ENCODE assay signal across 20 cellular contexts in genomic region chr13:20389696-20390525, GRCh38.
DNase-seq lines count a peak whose midpoint lies in the region; ATAC-seq and TF ChIP-seq lines count a peak whose summit lies in the region.
"Had no signal": no experiment of that assay in that cellular context is flagged by ENCODE, and none has a peak within 500 bp of the region (broad histone marks: within the 10 kb centered on the region; RNA-seq: fewer than 3 reads in every experiment).

No MANE protein-coding gene starts in this region.

- H3K9me3 ChIP-seq in cardiac muscle cell (ENCODE audit: low read depth), result no peaks in the 10 kb centered on the region
- H3K9me3 ChIP-seq: A549 had no signal

- no peaks in the 10 kb centered on the region for H3K36me3 ChIP-seq in cardiac muscle cell

- TF ChIP-seq CTCF in cardiac muscle cell (IDR thresholded peaks at IDR 0.05; ENCODE audit: low read depth, low read length), result no peak
- no peak for TF ChIP-seq CTCF in coronary artery (IDR thresholded peaks at IDR 0.05)
- no peak for TF ChIP-seq CTCF in nephron (IDR thresholded peaks at IDR 0.05; ENCODE audit: unreplicated experiment in 3 of 3)
- TF ChIP-seq CTCF in type B pancreatic cell (conservative IDR thresholded peaks at IDR 0.05), result no peak

- ATAC-seq in left ventricle myocardium superior (no peak), HG03460 (IDR thresholded peaks at IDR 0.05; ENCODE audit: unreplicated experiment) (no peak), HG03135 (IDR thresholded peaks at IDR 0.05; ENCODE audit: unreplicated experiment) (no peak), GM19467 (IDR thresholded peaks at IDR 0.05; ENCODE audit: unreplicated experiment) (no peak)
- ATAC-seq: GM12878 had no signal

- H3K4me3 ChIP-seq in cardiac muscle cell (no peak overlapping the region), coronary artery (no peak overlapping the region)
- H3K4me3 ChIP-seq: A549, GM12878 had no signal

- intact Hi-C loops in left ventricle myocardium superior (cut with micrococcal nuclease), result no loop called here

- no peaks in the 10 kb centered on the region for H3K9me3 Mint-ChIP-seq in nephron
- no peaks in the 10 kb centered on the region for H3K9me3 Mint-ChIP-seq in type B pancreatic cell
- H3K9me3 Mint-ChIP-seq: CD4-positive, alpha-beta T cell had no signal

- H3K36me3 Mint-ChIP-seq in nephron (ENCODE audit: low read depth) (no peaks in the 10 kb centered on the region), type B pancreatic cell (no peaks in the 10 kb centered on the region)

- H3K4me3 Mint-ChIP-seq in nephron (no peak overlapping the region), type B pancreatic cell (no peak overlapping the region)
- H3K4me3 Mint-ChIP-seq: CD4-positive, alpha-beta T cell; HFFc6 had no signal

- no peaks in the 10 kb centered on the region for H3K27me3 ChIP-seq in cardiac muscle cell

- H3K27ac ChIP-seq in cardiac muscle cell (peak overlapping the region; percentile 92), coronary artery (no peak overlapping the region)
- H3K27ac ChIP-seq: A549, HL-60 had no signal

- peaks cover 9% of the 10 kb centered on the region for H3K4me1 Mint-ChIP-seq in nephron
- peaks cover 7% of the 10 kb centered on the region for H3K4me1 Mint-ChIP-seq in type B pancreatic cell (ENCODE audit: unreplicated experiment)

- peaks cover 14% of the 10 kb centered on the region for H3K4me1 ChIP-seq in cardiac muscle cell (ENCODE audit: low read depth)
- H3K4me1 ChIP-seq: A549, Caco-2 had no signal

- H3K27ac Mint-ChIP-seq in nephron (peak overlapping the region; percentile 38 to 97 (median 95)), type B pancreatic cell (peak overlapping the region; percentile 17)
- H3K27ac Mint-ChIP-seq: CD4-positive, alpha-beta T cell; HFFc6 had no signal

- DNase-seq in cardiac muscle cell (ENCODE audit: low read depth in 1 of 2, low spot score in 1 of 2) (peak; percentile 17 to 57), left ventricle myocardium superior (no peak), coronary artery (ENCODE audit: low spot score) (peak; percentile 49), type B pancreatic cell (ENCODE audit: extremely low spot score, unreplicated experiment) (no peak)
- DNase-seq: Caco-2; CD4-positive, alpha-beta T cell; GDM1; HFFc6; NCI-H1417 treated with DMSO at 0.1 percent for 48 hours; NCI-H187 treated with DMSO at 0.1 percent for 48 hours; NCI-H345; NCI-H524 treated with DMSO at 0.1 percent for 48 hours; RPMI8226 had no signal

- H3K27me3 Mint-ChIP-seq in nephron (ENCODE audit: low read depth) (no peaks in the 10 kb centered on the region), type B pancreatic cell (no peaks in the 10 kb centered on the region)
- H3K27me3 Mint-ChIP-seq: CD4-positive, alpha-beta T cell had no signal

Comparison
In these comparisons a context has a peak if more than half of its experiments do, and no peak if none do; other contexts are left out.
1. DNase-seq: peak in cardiac muscle cell (2 of 2) and coronary artery (single experiment); none in left ventricle myocardium superior (single experiment) and type B pancreatic cell (single experiment).